Comparison of ENCODE assay signal across 22 cellular contexts in genomic region chr15:34240537-34240936, GRCh38. TPM values are rescaled to one million over a fixed set of nuclear protein-coding genes. Genes with fewer than 3 reads are reported as not detected.
DNase-seq lines count a peak whose midpoint lies in the region; ATAC-seq, FAIRE-seq and TF ChIP-seq lines count a peak whose summit lies in the region.
"Had no signal": no experiment of that assay in that cellular context is flagged by ENCODE, and none has a peak within 500 bp of the region (broad histone marks: within the 10 kb centered on the region; RNA-seq: fewer than 3 reads in every experiment).

No MANE protein-coding gene starts in this region.

- H3K4me1 Mint-ChIP-seq in T-helper 1 cell treated with Interleukin-12 subunit alpha and Interleukin-12 subunit beta and Interleukin-4 antibody, amounts not matched to agents 30 μg/mL and 1 μg/mL, for 36 hours (ENCODE audit: low read depth): peaks cover 21% of the 10 kb centered on the region
- H3K4me1 Mint-ChIP-seq in glutamatergic neuron (ENCODE audit: low read depth, unreplicated experiment): no peaks in the 10 kb centered on the region

- no peak for TF ChIP-seq POLR2A in esophagus squamous epithelium (IDR thresholded peaks at IDR 0.05)

- FAIRE-seq in HTR-8/SVneo (lab: Jason Lieb, UNC): no peak

- H3K27me3 Mint-ChIP-seq in T-helper 1 cell treated with Interleukin-12 subunit alpha and Interleukin-12 subunit beta and Interleukin-4 antibody, amounts not matched to agents 30 μg/mL and 1 μg/mL, for 36 hours (ENCODE audit: low read depth): no peaks in the 10 kb centered on the region
- H3K27me3 Mint-ChIP-seq in glutamatergic neuron (ENCODE audit: unreplicated experiment): no peaks in the 10 kb centered on the region
- H3K27me3 Mint-ChIP-seq: effector memory CD8-positive, alpha-beta T cell; stimulated activated naive B cell treated with anti-CD40 and anti-IgM and Interleukin-4, amounts not matched to agents 10 μg/mL and 1 μg/mL and 100 μg/mL, for 72 hours had no signal

- no peak for DNase-seq in T-helper 1 cell
- DNase-seq in stimulated activated CD4-positive, alpha-beta T cell treated with anti-CD3 and anti-CD28 coated beads, Interleukin-4, amount 100 ng/mL, for 24 hours: peak; percentile 6
- no peak for DNase-seq in stimulated activated CD4-positive, alpha-beta T cell treated with anti-CD3 and anti-CD28 coated beads, Interleukin-4, amount 100 ng/mL, for 4 hours
- no peak for DNase-seq in esophagus squamous epithelium (lab: John Stamatoyannopoulos, UW)
- no peak for DNase-seq in glutamatergic neuron
- DNase-seq in HTR-8/SVneo (ENCODE audit: insufficient read length, low spot score): no peak
- DNase-seq: 8988T; activated effector memory CD4-positive, alpha-beta T cell treated with anti-CD3 and anti-CD28 coated beads, Interleukin-2, amount 50 U/mL, for 16 hours; effector memory CD8-positive, alpha-beta T cell; EL; heart left ventricle; NCI-H2029; NCI-H446 treated with DMSO at 0.1 percent for 48 hours; NK-92 treated with Interleukin-12 subunit alpha and Interleukin-12 subunit beta, amount 100 ng/mL, for 24 hours; occipital lobe; retina; stimulated activated naive B cell treated with anti-CD40 and anti-IgM and Interleukin-4, amounts not matched to agents 10 μg/mL and 1 μg/mL and 100 μg/mL, for 72 hours had no signal

- ATAC-seq in GM18870 (IDR thresholded peaks at IDR 0.05; ENCODE audit: unreplicated experiment): no peak
- ATAC-seq: heart left ventricle had no signal

- H3K9me3 ChIP-seq in esophagus squamous epithelium: no peaks in the 10 kb centered on the region
- H3K9me3 ChIP-seq: heart left ventricle, tibial nerve had no signal

- H3K36me3 ChIP-seq in esophagus squamous epithelium: peaks cover 5 to 91% (median 35%) of the 10 kb centered on the region in 3 donors

- no peaks in the 10 kb centered on the region for H3K9me3 Mint-ChIP-seq in T-helper 1 cell treated with Interleukin-12 subunit alpha and Interleukin-12 subunit beta and Interleukin-4 antibody, amounts not matched to agents 30 μg/mL and 1 μg/mL, for 36 hours
- no peaks in the 10 kb centered on the region for H3K9me3 Mint-ChIP-seq in glutamatergic neuron (ENCODE audit: unreplicated experiment)
- H3K9me3 Mint-ChIP-seq: effector memory CD8-positive, alpha-beta T cell; stimulated activated naive B cell treated with anti-CD40 and anti-IgM and Interleukin-4, amounts not matched to agents 10 μg/mL and 1 μg/mL and 100 μg/mL, for 72 hours had no signal

- peaks cover 40% of the 10 kb centered on the region for H3K36me3 Mint-ChIP-seq in T-helper 1 cell treated with Interleukin-12 subunit alpha and Interleukin-12 subunit beta and Interleukin-4 antibody, amounts not matched to agents 30 μg/mL and 1 μg/mL, for 36 hours (ENCODE audit: low read depth)
- H3K36me3 Mint-ChIP-seq in glutamatergic neuron (ENCODE audit: unreplicated experiment): no peaks in the 10 kb centered on the region

- no peak overlapping the region for H3K4me3 ChIP-seq in esophagus squamous epithelium
- H3K4me3 ChIP-seq: heart left ventricle, tibial nerve had no signal

- intact Hi-C loops in esophagus squamous epithelium (cut with DNase I): no loop called here

- H3K4me1 ChIP-seq in esophagus squamous epithelium: peaks cover 0 to 31% (median 0%) of the 10 kb centered on the region in 3 donors
- H3K4me1 ChIP-seq: heart left ventricle, tibial nerve had no signal

- WGBS in esophagus squamous epithelium, 2 donors: 79 to 84% methylated on average over 3 of the region's 3 CpGs

- no peak overlapping the region for H3K4me3 Mint-ChIP-seq in T-helper 1 cell treated with Interleukin-12 subunit alpha and Interleukin-12 subunit beta and Interleukin-4 antibody, amounts not matched to agents 30 μg/mL and 1 μg/mL, for 36 hours
- no peak overlapping the region for H3K4me3 Mint-ChIP-seq in glutamatergic neuron (ENCODE audit: unreplicated experiment)
- H3K4me3 Mint-ChIP-seq: effector memory CD8-positive, alpha-beta T cell; stimulated activated naive B cell treated with anti-CD40 and anti-IgM and Interleukin-4, amounts not matched to agents 10 μg/mL and 1 μg/mL and 100 μg/mL, for 72 hours had no signal

- H3K27ac Mint-ChIP-seq in T-helper 1 cell treated with Interleukin-12 subunit alpha and Interleukin-12 subunit beta and Interleukin-4 antibody, amounts not matched to agents 30 μg/mL and 1 μg/mL, for 36 hours: peak overlapping the region; percentile 75
- no peak overlapping the region for H3K27ac Mint-ChIP-seq in glutamatergic neuron (ENCODE audit: unreplicated experiment)
- H3K27ac Mint-ChIP-seq: effector memory CD8-positive, alpha-beta T cell; stimulated activated naive B cell treated with anti-CD40 and anti-IgM and Interleukin-4, amounts not matched to agents 10 μg/mL and 1 μg/mL and 100 μg/mL, for 72 hours had no signal

- no peaks in the 10 kb centered on the region for H3K27me3 ChIP-seq in esophagus squamous epithelium
- H3K27me3 ChIP-seq: heart left ventricle, tibial nerve had no signal

- H3K27ac ChIP-seq in esophagus squamous epithelium: peak overlapping the region; percentile 31 to 85 (median 67)
- H3K27ac ChIP-seq: heart left ventricle, KMS-11, RWPE1, tibial nerve had no signal

- no peak for TF ChIP-seq CTCF in esophagus squamous epithelium (IDR thresholded peaks at IDR 0.05)
- TF ChIP-seq CTCF in glutamatergic neuron (IDR thresholded peaks at IDR 0.05; ENCODE audit: partially characterized antibody, unreplicated experiment): no peak

RNA-seq across cellular contexts. Expression of gene EMC4, which starts 15.7 kb away (rescaled TPM):
- 100 to 1,000 TPM; 114 to 154 (median 139) TPM for total RNA-seq in esophagus squamous epithelium
- total RNA-seq in glutamatergic neuron (ENCODE audit: unreplicated experiment): 98.4 TPM

RNA-seq across cellular contexts. Expression of gene KATNBL1, which starts 30.6 kb away (rescaled TPM):
- 10 to 100 TPM; 35.8 to 96.2 (median 74.3) TPM for total RNA-seq in esophagus squamous epithelium
- 64.7 TPM for total RNA-seq in glutamatergic neuron (ENCODE audit: unreplicated experiment)
